8 cellular contexts compared by ENCODE assay signal in the genomic region with DNA sequence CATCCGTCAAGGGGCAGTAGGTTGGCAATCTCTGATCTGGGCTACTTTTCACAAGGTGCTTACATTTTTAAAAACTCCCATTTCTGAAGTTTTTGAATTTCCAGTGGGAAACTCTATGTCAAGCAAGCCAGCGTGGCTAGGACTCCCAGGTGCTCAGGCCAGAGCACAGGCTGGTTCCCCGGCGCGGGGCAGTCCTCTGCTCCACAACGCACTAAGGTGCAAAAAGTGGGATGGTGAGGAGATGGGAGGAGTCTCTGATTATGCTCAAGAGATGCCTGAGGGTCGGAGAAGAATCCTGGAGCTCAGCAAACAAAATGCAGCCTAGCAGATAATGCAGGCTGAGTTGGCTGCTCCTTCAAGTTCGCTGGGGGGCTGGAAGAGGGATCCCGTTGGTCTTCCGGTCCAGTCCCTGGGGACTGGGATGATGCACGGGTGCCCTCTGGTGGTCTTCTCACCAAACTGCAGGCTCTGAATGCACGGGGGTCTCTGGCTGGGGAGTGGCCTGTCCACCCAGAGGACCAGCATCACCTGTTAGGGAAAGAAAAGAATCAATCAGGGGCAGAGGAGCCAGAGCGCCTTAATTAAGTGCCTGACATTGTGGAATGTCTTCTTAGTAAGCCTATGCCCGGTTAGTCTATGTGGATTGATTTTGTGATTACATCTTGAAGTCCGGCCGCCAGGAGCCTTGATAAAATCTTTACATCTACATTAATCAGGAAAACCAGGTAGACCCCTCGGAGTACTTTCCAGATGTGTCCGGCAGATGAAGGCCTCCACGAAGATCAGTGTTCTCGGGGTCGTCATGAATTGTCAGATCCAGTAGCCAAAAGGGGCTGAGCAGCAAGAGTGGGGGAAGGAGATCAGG.
DNase-seq lines count a peak whose midpoint lies in the region; ATAC-seq, FAIRE-seq and TF ChIP-seq lines count a peak whose summit lies in the region.

No MANE protein-coding gene starts in this region.

- H3K4me1 ChIP-seq in esophagus squamous epithelium = peaks cover 0 to 43% (median 14%) of the 10 kb centered on the region in 3 donors

- H3K27me3 ChIP-seq in esophagus squamous epithelium = no peaks in the 10 kb centered on the region

- H3K36me3 Mint-ChIP-seq in natural killer cell treated with Interleukin-12 subunit alpha and Interleukin-12 subunit beta and Interleukin-15 and Interleukin-18, amount 100 ng/mL, for 72 hours = no peaks in the 10 kb centered on the region

- intact Hi-C loops in esophagus squamous epithelium (cut with DNase I) = no loop called here

- peaks cover 0 to 4% of the 10 kb centered on the region in 2 donors for H3K27me3 Mint-ChIP-seq in natural killer cell treated with Interleukin-12 subunit alpha and Interleukin-12 subunit beta and Interleukin-15 and Interleukin-18, amount 100 ng/mL, for 72 hours

- H3K4me3 Mint-ChIP-seq in natural killer cell treated with Interleukin-12 subunit alpha and Interleukin-12 subunit beta and Interleukin-15 and Interleukin-18, amount 100 ng/mL, for 72 hours = no peak overlapping the region

- peak overlapping the region in 3 of 4 donors; percentile 55 to 84 (median 75) for H3K27ac ChIP-seq in esophagus squamous epithelium

- DNase-seq in DMS53 treated with DMSO at 0.1 percent for 48 hours (lab: John Stamatoyannopoulos, UW; ENCODE audit: unreplicated experiment) (peak; percentile 32), NCI-H146 treated with DMSO at 0.1 percent for 48 hours (lab: John Stamatoyannopoulos, UW; ENCODE audit: unreplicated experiment) (peak; percentile 42), esophagus squamous epithelium (lab: John Stamatoyannopoulos, UW) (no peak), urothelium cell line (ENCODE audit: low spot score) (peak; percentile 72), cortex of kidney (lab: John Stamatoyannopoulos, UW) (no peak)
- DNase-seq in activated CD4-positive, alpha-beta T cell treated with anti-CD3 and anti-CD28 coated beads, Interleukin-2, amount 50 U/mL, for 1 hour = peak; percentile 8
- DNase-seq in natural killer cell treated with Interleukin-12 subunit alpha and Interleukin-12 subunit beta and Interleukin-15 and Interleukin-18, amount 100 ng/mL, for 72 hours (ENCODE audit: low spot score) = no peak

- no peaks in the 10 kb centered on the region for H3K9me3 Mint-ChIP-seq in natural killer cell treated with Interleukin-12 subunit alpha and Interleukin-12 subunit beta and Interleukin-15 and Interleukin-18, amount 100 ng/mL, for 72 hours

- peak; percentile 38 to 86 (median 70) for TF ChIP-seq CTCF in esophagus squamous epithelium (IDR thresholded peaks at IDR 0.05)

- H3K9me3 ChIP-seq in esophagus squamous epithelium = no peaks in the 10 kb centered on the region

- WGBS in esophagus squamous epithelium, 2 donors = 21 to 37% methylated on average over 14 to 21 of the region's 21 CpGs

- H3K4me1 Mint-ChIP-seq in natural killer cell treated with Interleukin-12 subunit alpha and Interleukin-12 subunit beta and Interleukin-15 and Interleukin-18, amount 100 ng/mL, for 72 hours (ENCODE audit: low read depth in 2 of 2) = peaks cover 4 to 9% of the 10 kb centered on the region in 2 donors

- no peak for TF ChIP-seq POLR2A in esophagus squamous epithelium (IDR thresholded peaks at IDR 0.05)

- H3K4me3 ChIP-seq in esophagus squamous epithelium = peak overlapping the region in 1 of 4 donors; percentile 46

- peak; percentile 52 for ATAC-seq in GM19468 (IDR thresholded peaks at IDR 0.05; ENCODE audit: extremely low read depth, unreplicated experiment)
- peak; percentile 61 to 72 for ATAC-seq in natural killer cell treated with Interleukin-12 subunit alpha and Interleukin-12 subunit beta and Interleukin-15 and Interleukin-18, amount 100 ng/mL, for 72 hours

- FAIRE-seq in urothelium cell line (lab: Jason Lieb, UNC) = no peak

- H3K27ac Mint-ChIP-seq in natural killer cell treated with Interleukin-12 subunit alpha and Interleukin-12 subunit beta and Interleukin-15 and Interleukin-18, amount 100 ng/mL, for 72 hours = no peak overlapping the region

- H3K36me3 ChIP-seq in esophagus squamous epithelium = no peaks in the 10 kb centered on the region

Comparison
In these comparisons a context has a peak if more than half of its experiments do, and no peak if none do; other contexts are left out.
1. DNase-seq: peak in DMS53 treated with DMSO at 0.1 percent for 48 hours (single experiment), NCI-H146 treated with DMSO at 0.1 percent for 48 hours (single experiment), activated CD4-positive, alpha-beta T cell treated with anti-CD3 and anti-CD28 coated beads, Interleukin-2, amount 50 U/mL, for 1 hour (single experiment) and urothelium cell line (single experiment); none in esophagus squamous epithelium (single experiment), natural killer cell treated with Interleukin-12 subunit alpha and Interleukin-12 subunit beta and Interleukin-15 and Interleukin-18, amount 100 ng/mL, for 72 hours (single experiment) and cortex of kidney (single experiment).